ENCODE assay signal across 8 cellular contexts in the genomic region with DNA sequence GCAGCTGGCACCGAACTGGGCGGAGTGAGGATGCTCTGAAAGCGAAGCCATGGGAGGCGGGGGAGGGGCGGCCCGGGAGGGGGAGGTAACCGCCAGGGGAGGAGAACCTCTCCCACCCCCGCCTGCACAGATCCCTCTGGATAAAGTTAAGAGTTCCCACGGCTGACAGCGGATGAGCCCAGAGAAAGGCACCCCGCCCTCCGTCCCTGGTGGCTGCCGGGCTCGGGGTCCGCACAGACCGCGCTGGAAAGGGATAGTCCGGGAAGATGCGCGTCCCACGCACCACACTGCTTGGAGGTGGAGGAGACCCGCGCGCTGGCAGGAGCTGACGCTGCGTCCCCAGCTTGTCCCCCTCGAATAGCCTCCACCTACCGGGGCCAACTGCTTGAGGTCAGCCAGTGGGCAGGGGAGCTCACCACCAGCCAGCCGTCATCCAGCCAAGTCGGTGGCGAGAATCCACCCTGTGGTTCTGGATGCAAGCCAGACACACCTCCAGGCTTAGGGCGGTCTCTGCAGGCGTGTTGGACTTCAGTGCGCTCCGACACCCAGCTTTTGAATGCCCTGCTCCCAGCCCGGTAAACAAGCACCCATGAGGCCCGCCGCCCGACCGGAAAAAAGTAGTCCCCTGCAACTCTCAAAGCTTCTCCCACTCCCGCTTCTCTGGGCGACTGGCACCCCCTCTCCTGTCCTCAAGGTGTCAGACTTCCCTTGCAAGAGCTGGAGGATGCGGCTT. TPM values are rescaled to one million over a fixed set of nuclear protein-coding genes. Genes with fewer than 3 reads are reported as not detected.
DNase-seq lines count a peak whose midpoint lies in the region; ATAC-seq and TF ChIP-seq lines count a peak whose summit lies in the region.

TSS of gene TRPC4 (minus strand) at position 17 of the 733 bp plus-strand sequence. CDS start 86,439 bp downstream, outside the sequence.

- peak; percentile 74 for TF ChIP-seq CTCF in astrocyte of the spinal cord (IDR thresholded peaks at IDR 0.05; ENCODE audit: low read depth, low read length)

- peak; percentile 16 for DNase-seq in G401 (ENCODE audit: low spot score)
- peak; percentile 65 for DNase-seq in NCI-H146 (lab: John Stamatoyannopoulos, UW)
- peak; percentile 74 for DNase-seq in astrocyte of the spinal cord (ENCODE audit: low read depth, low spot score)
- no peak for DNase-seq in skeletal muscle cell (ENCODE audit: low read depth)
- no peak for DNase-seq in SKM-1 (lab: John Stamatoyannopoulos, UW; ENCODE audit: unreplicated experiment)
- no peak for DNase-seq in SKM-1 treated with dmso at 0.1 percent for 144 hours (lab: John Stamatoyannopoulos, UW; ENCODE audit: unreplicated experiment)

- no peak for ATAC-seq in GM18511 (IDR thresholded peaks at IDR 0.05; ENCODE audit: unreplicated experiment)

- in situ Hi-C loops in G401 (cut with HindIII; ENCODE audit: low sequenced_read_pairs) (no loop called here), astrocyte of the spinal cord (cut with HindIII; ENCODE audit: low sequenced_read_pairs) (no loop called here)

- peak within 1 kb of the TSS; percentile 70 for H3K4me3 ChIP-seq in astrocyte of the spinal cord (ENCODE audit: low read depth, low read length)
- H3K4me3 ChIP-seq in iPS-11a (ENCODE audit: low read depth, low read length) = peak within 1 kb of the TSS; percentile 78
- peak within 1 kb of the TSS; percentile 65 for H3K4me3 ChIP-seq in skeletal muscle cell (ENCODE audit: low read depth, low read length)

RNA-seq across cellular contexts. Expression of gene TRPC4, which starts in this region (rescaled TPM):
- total RNA-seq in G401 (2014; rRNA removed; shearing (Covaris generic)) = not detected in 2 replicates

Comparison
In these comparisons a context has a peak if more than half of its experiments do, and no peak if none do; other contexts are left out.
1. Peak in DNase-seq in G401; RNA of the gene not detected or under 1 TPM.
2. DNase-seq: peak in NCI-H146 (single experiment) and astrocyte of the spinal cord (single experiment); none in skeletal muscle cell (single experiment), SKM-1 (single experiment) and SKM-1 treated with dmso at 0.1 percent for 144 hours (single experiment).
3. Peak in every context shown above with its lines, with median percentiles within 50 percentile points of each other: H3K4me3 ChIP-seq.